Comparison of ENCODE assay signal across 1 cellular context in the genomic region with DNA sequence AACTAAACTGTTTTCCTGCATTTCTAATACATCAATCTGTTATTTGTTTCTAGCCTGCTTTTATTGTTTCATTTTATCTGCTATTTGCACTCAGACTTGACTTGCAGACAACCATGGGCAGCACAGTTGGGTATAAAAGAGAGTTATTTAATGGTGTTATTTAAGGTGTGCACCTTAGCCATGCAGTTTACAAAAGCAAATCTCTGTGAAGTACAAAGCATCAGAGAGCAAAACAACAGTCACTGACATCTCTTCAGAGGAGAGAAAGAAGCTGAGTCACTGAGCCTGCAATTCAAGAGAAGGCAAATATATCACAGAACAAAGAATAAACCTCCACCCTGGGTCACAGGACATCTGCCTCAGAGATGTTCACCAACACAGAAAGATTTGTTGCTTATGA.
TF ChIP-seq lines count a peak whose summit lies in the region.

No MANE protein-coding gene starts in this region.

TF ChIP-seq in HepG2, 621 proteins besides CTCF, POLR2A, EP300 and RAD21 (continued from another document and continues in another):
- TF ChIP-seq, protein P1, sequence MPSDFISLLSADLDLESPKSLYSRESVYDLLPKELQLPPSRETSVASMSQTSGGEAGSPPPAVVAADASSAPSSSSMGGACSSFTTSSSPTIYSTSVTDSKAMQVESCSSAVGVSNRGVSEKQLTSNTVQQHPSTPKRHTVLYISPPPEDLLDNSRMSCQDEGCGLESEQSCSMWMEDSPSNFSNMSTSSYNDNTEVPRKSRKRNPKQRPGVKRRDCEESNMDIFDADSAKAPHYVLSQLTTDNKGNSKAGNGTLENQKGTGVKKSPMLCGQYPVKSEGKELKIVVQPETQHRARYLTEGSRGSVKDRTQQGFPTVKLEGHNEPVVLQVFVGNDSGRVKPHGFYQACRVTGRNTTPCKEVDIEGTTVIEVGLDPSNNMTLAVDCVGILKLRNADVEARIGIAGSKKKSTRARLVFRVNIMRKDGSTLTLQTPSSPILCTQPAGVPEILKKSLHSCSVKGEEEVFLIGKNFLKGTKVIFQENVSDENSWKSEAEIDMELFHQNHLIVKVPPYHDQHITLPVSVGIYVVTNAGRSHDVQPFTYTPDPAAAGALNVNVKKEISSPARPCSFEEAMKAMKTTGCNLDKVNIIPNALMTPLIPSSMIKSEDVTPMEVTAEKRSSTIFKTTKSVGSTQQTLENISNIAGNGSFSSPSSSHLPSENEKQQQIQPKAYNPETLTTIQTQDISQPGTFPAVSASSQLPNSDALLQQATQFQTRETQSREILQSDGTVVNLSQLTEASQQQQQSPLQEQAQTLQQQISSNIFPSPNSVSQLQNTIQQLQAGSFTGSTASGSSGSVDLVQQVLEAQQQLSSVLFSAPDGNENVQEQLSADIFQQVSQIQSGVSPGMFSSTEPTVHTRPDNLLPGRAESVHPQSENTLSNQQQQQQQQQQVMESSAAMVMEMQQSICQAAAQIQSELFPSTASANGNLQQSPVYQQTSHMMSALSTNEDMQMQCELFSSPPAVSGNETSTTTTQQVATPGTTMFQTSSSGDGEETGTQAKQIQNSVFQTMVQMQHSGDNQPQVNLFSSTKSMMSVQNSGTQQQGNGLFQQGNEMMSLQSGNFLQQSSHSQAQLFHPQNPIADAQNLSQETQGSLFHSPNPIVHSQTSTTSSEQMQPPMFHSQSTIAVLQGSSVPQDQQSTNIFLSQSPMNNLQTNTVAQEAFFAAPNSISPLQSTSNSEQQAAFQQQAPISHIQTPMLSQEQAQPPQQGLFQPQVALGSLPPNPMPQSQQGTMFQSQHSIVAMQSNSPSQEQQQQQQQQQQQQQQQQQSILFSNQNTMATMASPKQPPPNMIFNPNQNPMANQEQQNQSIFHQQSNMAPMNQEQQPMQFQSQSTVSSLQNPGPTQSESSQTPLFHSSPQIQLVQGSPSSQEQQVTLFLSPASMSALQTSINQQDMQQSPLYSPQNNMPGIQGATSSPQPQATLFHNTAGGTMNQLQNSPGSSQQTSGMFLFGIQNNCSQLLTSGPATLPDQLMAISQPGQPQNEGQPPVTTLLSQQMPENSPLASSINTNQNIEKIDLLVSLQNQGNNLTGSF (CRISPR knock-in tag; IDR thresholded peaks at IDR 0.05), result no peak
- TF ChIP-seq ZBTB7A (CRISPR knock-in tag; IDR thresholded peaks at IDR 0.05), result no peak
- no peak for TF ChIP-seq TBX3 (IDR thresholded peaks at IDR 0.05; ENCODE audit: borderline replicate concordance)
- TF ChIP-seq, protein P2, sequence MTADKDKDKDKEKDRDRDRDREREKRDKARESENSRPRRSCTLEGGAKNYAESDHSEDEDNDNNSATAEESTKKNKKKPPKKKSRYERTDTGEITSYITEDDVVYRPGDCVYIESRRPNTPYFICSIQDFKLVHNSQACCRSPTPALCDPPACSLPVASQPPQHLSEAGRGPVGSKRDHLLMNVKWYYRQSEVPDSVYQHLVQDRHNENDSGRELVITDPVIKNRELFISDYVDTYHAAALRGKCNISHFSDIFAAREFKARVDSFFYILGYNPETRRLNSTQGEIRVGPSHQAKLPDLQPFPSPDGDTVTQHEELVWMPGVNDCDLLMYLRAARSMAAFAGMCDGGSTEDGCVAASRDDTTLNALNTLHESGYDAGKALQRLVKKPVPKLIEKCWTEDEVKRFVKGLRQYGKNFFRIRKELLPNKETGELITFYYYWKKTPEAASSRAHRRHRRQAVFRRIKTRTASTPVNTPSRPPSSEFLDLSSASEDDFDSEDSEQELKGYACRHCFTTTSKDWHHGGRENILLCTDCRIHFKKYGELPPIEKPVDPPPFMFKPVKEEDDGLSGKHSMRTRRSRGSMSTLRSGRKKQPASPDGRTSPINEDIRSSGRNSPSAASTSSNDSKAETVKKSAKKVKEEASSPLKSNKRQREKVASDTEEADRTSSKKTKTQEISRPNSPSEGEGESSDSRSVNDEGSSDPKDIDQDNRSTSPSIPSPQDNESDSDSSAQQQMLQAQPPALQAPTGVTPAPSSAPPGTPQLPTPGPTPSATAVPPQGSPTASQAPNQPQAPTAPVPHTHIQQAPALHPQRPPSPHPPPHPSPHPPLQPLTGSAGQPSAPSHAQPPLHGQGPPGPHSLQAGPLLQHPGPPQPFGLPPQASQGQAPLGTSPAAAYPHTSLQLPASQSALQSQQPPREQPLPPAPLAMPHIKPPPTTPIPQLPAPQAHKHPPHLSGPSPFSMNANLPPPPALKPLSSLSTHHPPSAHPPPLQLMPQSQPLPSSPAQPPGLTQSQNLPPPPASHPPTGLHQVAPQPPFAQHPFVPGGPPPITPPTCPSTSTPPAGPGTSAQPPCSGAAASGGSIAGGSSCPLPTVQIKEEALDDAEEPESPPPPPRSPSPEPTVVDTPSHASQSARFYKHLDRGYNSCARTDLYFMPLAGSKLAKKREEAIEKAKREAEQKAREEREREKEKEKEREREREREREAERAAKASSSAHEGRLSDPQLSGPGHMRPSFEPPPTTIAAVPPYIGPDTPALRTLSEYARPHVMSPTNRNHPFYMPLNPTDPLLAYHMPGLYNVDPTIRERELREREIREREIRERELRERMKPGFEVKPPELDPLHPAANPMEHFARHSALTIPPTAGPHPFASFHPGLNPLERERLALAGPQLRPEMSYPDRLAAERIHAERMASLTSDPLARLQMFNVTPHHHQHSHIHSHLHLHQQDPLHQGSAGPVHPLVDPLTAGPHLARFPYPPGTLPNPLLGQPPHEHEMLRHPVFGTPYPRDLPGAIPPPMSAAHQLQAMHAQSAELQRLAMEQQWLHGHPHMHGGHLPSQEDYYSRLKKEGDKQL (CRISPR knock-in tag; IDR thresholded peaks at IDR 0.05; ENCODE audit: low read depth), result 0 out of 2 replicates have a peak, but pooled peaks have one; percentile 27
- no peak for TF ChIP-seq NKX3-1 (CRISPR knock-in tag; IDR thresholded peaks at IDR 0.05)
- 0 out of 2 replicates have a peak, but pooled peaks have one; percentile 3 for TF ChIP-seq TARDBP (CRISPR knock-in tag; IDR thresholded peaks at IDR 0.05)
- TF ChIP-seq, protein P3, sequence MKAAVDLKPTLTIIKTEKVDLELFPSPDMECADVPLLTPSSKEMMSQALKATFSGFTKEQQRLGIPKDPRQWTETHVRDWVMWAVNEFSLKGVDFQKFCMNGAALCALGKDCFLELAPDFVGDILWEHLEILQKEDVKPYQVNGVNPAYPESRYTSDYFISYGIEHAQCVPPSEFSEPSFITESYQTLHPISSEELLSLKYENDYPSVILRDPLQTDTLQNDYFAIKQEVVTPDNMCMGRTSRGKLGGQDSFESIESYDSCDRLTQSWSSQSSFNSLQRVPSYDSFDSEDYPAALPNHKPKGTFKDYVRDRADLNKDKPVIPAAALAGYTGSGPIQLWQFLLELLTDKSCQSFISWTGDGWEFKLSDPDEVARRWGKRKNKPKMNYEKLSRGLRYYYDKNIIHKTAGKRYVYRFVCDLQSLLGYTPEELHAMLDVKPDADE (CRISPR knock-in tag; IDR thresholded peaks at IDR 0.05), result no peak
- no peak for TF ChIP-seq ZNF274 (CRISPR knock-in tag; IDR thresholded peaks at IDR 0.05)
- peak; percentile 60; the same call in 1 of the 2 replicates for TF ChIP-seq SOX5 (CRISPR knock-in tag; IDR thresholded peaks at IDR 0.05; ENCODE audit: borderline replicate concordance)
- TF ChIP-seq, protein P4, sequence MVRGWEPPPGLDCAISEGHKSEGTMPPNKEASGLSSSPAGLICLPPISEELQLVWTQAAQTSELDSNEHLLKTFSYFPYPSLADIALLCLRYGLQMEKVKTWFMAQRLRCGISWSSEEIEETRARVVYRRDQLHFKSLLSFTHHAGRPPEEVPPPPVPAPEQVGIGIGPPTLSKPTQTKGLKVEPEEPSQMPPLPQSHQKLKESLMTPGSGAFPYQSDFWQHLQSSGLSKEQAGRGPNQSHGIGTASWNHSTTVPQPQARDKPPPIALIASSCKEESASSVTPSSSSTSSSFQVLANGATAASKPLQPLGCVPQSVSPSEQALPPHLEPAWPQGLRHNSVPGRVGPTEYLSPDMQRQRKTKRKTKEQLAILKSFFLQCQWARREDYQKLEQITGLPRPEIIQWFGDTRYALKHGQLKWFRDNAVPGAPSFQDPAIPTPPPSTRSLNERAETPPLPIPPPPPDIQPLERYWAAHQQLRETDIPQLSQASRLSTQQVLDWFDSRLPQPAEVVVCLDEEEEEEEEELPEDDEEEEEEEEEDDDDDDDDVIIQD (CRISPR knock-in tag; IDR thresholded peaks at IDR 0.05; ENCODE audit: low read depth), result peak; percentile 21; the same call in 1 of the 2 replicates
- TF ChIP-seq TEAD3 (CRISPR knock-in tag; optimal IDR thresholded peaks at IDR 0.05; ENCODE audit: borderline replicate concordance), result peak; percentile 50
- peak; percentile 37; the same call in 1 of the 2 replicates for TF ChIP-seq MAFF (IDR thresholded peaks at IDR 0.05; ENCODE audit: low read depth, low read length)
- TF ChIP-seq, protein P5, sequence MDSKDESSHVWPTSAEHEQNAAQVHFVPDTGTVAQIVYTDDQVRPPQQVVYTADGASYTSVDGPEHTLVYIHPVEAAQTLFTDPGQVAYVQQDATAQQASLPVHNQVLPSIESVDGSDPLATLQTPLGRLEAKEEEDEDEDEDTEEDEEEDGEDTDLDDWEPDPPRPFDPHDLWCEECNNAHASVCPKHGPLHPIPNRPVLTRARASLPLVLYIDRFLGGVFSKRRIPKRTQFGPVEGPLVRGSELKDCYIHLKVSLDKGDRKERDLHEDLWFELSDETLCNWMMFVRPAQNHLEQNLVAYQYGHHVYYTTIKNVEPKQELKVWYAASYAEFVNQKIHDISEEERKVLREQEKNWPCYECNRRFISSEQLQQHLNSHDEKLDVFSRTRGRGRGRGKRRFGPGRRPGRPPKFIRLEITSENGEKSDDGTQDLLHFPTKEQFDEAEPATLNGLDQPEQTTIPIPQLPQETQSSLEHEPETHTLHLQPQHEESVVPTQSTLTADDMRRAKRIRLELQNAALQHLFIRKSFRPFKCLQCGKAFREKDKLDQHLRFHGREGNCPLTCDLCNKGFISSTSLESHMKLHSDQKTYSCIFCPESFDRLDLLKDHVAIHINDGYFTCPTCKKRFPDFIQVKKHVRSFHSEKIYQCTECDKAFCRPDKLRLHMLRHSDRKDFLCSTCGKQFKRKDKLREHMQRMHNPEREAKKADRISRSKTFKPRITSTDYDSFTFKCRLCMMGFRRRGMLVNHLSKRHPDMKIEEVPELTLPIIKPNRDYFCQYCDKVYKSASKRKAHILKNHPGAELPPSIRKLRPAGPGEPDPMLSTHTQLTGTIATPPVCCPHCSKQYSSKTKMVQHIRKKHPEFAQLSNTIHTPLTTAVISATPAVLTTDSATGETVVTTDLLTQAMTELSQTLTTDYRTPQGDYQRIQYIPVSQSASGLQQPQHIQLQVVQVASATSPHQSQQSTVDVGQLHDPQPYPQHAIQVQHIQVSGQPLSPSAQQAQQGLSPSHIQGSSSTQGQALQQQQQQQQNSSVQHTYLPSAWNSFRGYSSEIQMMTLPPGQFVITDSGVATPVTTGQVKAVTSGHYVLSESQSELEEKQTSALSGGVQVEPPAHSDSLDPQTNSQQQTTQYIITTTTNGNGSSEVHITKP (CRISPR knock-in tag; IDR thresholded peaks at IDR 0.05; ENCODE audit: low read depth), result no peak
- TF ChIP-seq, protein P6, sequence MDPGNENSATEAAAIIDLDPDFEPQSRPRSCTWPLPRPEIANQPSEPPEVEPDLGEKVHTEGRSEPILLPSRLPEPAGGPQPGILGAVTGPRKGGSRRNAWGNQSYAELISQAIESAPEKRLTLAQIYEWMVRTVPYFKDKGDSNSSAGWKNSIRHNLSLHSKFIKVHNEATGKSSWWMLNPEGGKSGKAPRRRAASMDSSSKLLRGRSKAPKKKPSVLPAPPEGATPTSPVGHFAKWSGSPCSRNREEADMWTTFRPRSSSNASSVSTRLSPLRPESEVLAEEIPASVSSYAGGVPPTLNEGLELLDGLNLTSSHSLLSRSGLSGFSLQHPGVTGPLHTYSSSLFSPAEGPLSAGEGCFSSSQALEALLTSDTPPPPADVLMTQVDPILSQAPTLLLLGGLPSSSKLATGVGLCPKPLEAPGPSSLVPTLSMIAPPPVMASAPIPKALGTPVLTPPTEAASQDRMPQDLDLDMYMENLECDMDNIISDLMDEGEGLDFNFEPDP (CRISPR knock-in tag; conservative IDR thresholded peaks at IDR 0.05), result no peak
- TF ChIP-seq MAFK (conservative IDR thresholded peaks at IDR 0.05 in 1 of 2, IDR thresholded peaks at IDR 0.05 in 1 of 2; ENCODE audit: low read length in 2 of 2), result peak; percentile 16 to 45; a peak in 2 of 4 replicates
- TF ChIP-seq ZNF143 (CRISPR knock-in tag; IDR thresholded peaks at IDR 0.05), result no peak
- TF ChIP-seq CENPX (CRISPR knock-in tag; IDR thresholded peaks at IDR 0.05), result no peak
- TF ChIP-seq BRCA1 (CRISPR knock-in tag; IDR thresholded peaks at IDR 0.05), result no peak
- TF ChIP-seq TGIF2 (CRISPR knock-in tag; IDR thresholded peaks at IDR 0.05), result 0 out of 2 replicates have a peak, but pooled peaks have one; percentile 9
- peak; percentile 92 for TF ChIP-seq NFE2L2 (IDR thresholded peaks at IDR 0.05; ENCODE audit: low read length)
- TF ChIP-seq TCF7 (IDR thresholded peaks at IDR 0.05; ENCODE audit: low read depth), result peak; percentile 63
- TF ChIP-seq, protein P7, sequence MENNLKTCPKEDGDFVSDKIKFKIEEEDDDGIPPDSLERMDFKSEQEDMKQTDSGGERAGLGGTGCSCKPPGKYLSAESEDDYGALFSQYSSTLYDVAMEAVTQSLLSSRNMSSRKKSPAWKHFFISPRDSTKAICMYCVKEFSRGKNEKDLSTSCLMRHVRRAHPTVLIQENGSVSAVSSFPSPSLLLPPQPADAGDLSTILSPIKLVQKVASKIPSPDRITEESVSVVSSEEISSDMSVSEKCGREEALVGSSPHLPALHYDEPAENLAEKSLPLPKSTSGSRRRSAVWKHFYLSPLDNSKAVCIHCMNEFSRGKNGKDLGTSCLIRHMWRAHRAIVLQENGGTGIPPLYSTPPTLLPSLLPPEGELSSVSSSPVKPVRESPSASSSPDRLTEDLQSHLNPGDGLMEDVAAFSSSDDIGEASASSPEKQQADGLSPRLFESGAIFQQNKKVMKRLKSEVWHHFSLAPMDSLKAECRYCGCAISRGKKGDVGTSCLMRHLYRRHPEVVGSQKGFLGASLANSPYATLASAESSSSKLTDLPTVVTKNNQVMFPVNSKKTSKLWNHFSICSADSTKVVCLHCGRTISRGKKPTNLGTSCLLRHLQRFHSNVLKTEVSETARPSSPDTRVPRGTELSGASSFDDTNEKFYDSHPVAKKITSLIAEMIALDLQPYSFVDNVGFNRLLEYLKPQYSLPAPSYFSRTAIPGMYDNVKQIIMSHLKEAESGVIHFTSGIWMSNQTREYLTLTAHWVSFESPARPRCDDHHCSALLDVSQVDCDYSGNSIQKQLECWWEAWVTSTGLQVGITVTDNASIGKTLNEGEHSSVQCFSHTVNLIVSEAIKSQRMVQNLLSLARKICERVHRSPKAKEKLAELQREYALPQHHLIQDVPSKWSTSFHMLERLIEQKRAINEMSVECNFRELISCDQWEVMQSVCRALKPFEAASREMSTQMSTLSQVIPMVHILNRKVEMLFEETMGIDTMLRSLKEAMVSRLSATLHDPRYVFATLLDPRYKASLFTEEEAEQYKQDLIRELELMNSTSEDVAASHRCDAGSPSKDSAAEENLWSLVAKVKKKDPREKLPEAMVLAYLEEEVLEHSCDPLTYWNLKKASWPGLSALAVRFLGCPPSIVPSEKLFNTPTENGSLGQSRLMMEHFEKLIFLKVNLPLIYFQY (CRISPR knock-in tag; IDR thresholded peaks at IDR 0.05; ENCODE audit: borderline replicate concordance), result 0 out of 2 replicates have a peak, but pooled peaks have one; percentile 11
